In genomic region chr5:52993367-52993766, GRCh38 we compare ENCODE assay signal across 26 cellular contexts. TPM values are rescaled to one million over a fixed set of nuclear protein-coding genes. Genes with fewer than 3 reads are reported as not detected.
DNase-seq lines count a peak whose midpoint lies in the region; ATAC-seq, FAIRE-seq and TF ChIP-seq lines count a peak whose summit lies in the region.
"Had no signal": no experiment of that assay in that cellular context is flagged by ENCODE, and none has a peak within 500 bp of the region (broad histone marks: within the 10 kb centered on the region; RNA-seq: fewer than 3 reads in every experiment).

No MANE protein-coding gene starts in this region.

- no peak overlapping the region for H3K18ac ChIP-seq in mesenchymal stem cell (ENCODE audit: low read depth in 1 of 2, low read length in 2 of 2)

- no peak overlapping the region for H3K23ac ChIP-seq in mesenchymal stem cell (ENCODE audit: low read length in 2 of 2)

- H3K9ac ChIP-seq in endothelial cell of umbilical vein (replicated peaks; ENCODE audit: extremely low read depth, insufficient read depth, low read length), result no peak overlapping the region
- H3K9ac ChIP-seq in mesenchymal stem cell (ENCODE audit: low read length), result no peak overlapping the region

- no peak overlapping the region for H2BK120ac ChIP-seq in mesenchymal stem cell (ENCODE audit: low read depth, low read length)

- intact Hi-C loops in PC-9 (cut with micrococcal nuclease; ENCODE audit: unreplicated experiment), result no loop called here
- intact Hi-C loops in endothelial cell of umbilical vein (cut with micrococcal nuclease), result no loop called here

- H3F3A ChIP-seq in PC-9 (ENCODE audit: insufficient read depth, low read depth), result peaks cover 28% of the 10 kb centered on the region

- H3K4me3 Mint-ChIP-seq in HFFc6, result peak overlapping the region; percentile 65; the same call in 1 of the 2 replicates
- H3K4me3 Mint-ChIP-seq in activated T-cell treated with anti-CD3 and anti-CD28 coated beads, Interleukin-2, amount 50 U/mL, for 24 hours, result no peak overlapping the region
- H3K4me3 Mint-ChIP-seq: CD8-positive, alpha-beta T cell had no signal

- H3K27ac ChIP-seq in PC-9 (no peak overlapping the region), endothelial cell of umbilical vein (ENCODE audit: insufficient read depth, low read depth, low read length) (no peak overlapping the region), mesenchymal stem cell (ENCODE audit: low read length, poor library complexity, severe bottlenecking) (no peak overlapping the region)
- H3K27ac ChIP-seq: Peyer's patch, SK-N-MC had no signal

- no peak overlapping the region for H2BK5ac ChIP-seq in mesenchymal stem cell (ENCODE audit: low read depth, low read length, poor library complexity, severe bottlenecking)

- peaks cover 21% of the 10 kb centered on the region for H3K4me1 Mint-ChIP-seq in HFFc6 (ENCODE audit: low read depth)
- H3K4me1 Mint-ChIP-seq in activated T-cell treated with anti-CD3 and anti-CD28 coated beads, Interleukin-2, amount 50 U/mL, for 24 hours (ENCODE audit: low read depth), result peaks cover 14% of the 10 kb centered on the region

- H3K4me3 ChIP-seq in PC-9, result no peak overlapping the region; the same call in 1 of the 2 replicates
- no peak overlapping the region for H3K4me3 ChIP-seq in endothelial cell of umbilical vein (replicated peaks in 1 of 3; ENCODE audit: insufficient read depth in 1 of 3, low read depth in 1 of 3, low read length in 3 of 3)
- no peak overlapping the region for H3K4me3 ChIP-seq in mesenchymal stem cell (ENCODE audit: insufficient read depth in 1 of 2, low read depth in 1 of 2, low read length in 2 of 2)
- H3K4me3 ChIP-seq: GM12878, Peyer's patch, SK-N-MC had no signal

- no peaks in the 10 kb centered on the region for H3K27me3 Mint-ChIP-seq in HFFc6 (ENCODE audit: insufficient read depth)
- H3K27me3 Mint-ChIP-seq in activated T-cell treated with anti-CD3 and anti-CD28 coated beads, Interleukin-2, amount 50 U/mL, for 24 hours, result peaks cover 39% of the 10 kb centered on the region

- H3K4me1 ChIP-seq in PC-9 (replicated peaks; ENCODE audit: insufficient read depth) (peaks cover 57% of the 10 kb centered on the region), endothelial cell of umbilical vein (ENCODE audit: control insufficient read depth, extremely low read depth, insufficient read depth, low read length) (peaks cover 38% of the 10 kb centered on the region), mesenchymal stem cell (ENCODE audit: control insufficient read depth, insufficient read depth, low read depth, low read length) (peaks cover 7% of the 10 kb centered on the region)

- no peak for TF ChIP-seq POLR2A in endothelial cell of umbilical vein (IDR thresholded peaks at IDR 0.05; ENCODE audit: low read depth, low read length)

- peaks cover 44% of the 10 kb centered on the region for H3K36me3 ChIP-seq in PC-9 (ENCODE audit: low read depth)
- no peaks in the 10 kb centered on the region for H3K36me3 ChIP-seq in endothelial cell of umbilical vein (ENCODE audit: control insufficient read depth in 2 of 2, extremely low read depth in 1 of 2, insufficient read depth in 2 of 2, low read length in 2 of 2)
- peaks cover 0 to 7% of the 10 kb centered on the region in 2 experiments for H3K36me3 ChIP-seq in mesenchymal stem cell (ENCODE audit: control insufficient read depth in 1 of 2, insufficient read depth in 2 of 2, low read depth in 1 of 2, low read length in 2 of 2)
- H3K36me3 ChIP-seq: Peyer's patch had no signal

- no peak overlapping the region for H2BK15ac ChIP-seq in mesenchymal stem cell (ENCODE audit: low read depth, poor library complexity, severe bottlenecking)

- H3K4ac ChIP-seq in mesenchymal stem cell (ENCODE audit: low read depth in 1 of 2, low read length in 2 of 2), result no peak overlapping the region

- BruUV-seq in PC-9 (replicated peaks; lab: Mats Ljungman, UMichigan), result no TSS peak
- no TSS peak for BruUV-seq in endothelial cell of umbilical vein (replicated peaks; lab: Mats Ljungman, UMichigan)

- H3K9me1 ChIP-seq in endothelial cell of umbilical vein (replicated peaks; ENCODE audit: control insufficient read depth, extremely low read depth, insufficient read depth, low read length), result no peaks in the 10 kb centered on the region

- peak overlapping the region; percentile 30; the same call in 1 of the 2 replicates for H3K27ac Mint-ChIP-seq in HFFc6
- no peak overlapping the region for H3K27ac Mint-ChIP-seq in activated T-cell treated with anti-CD3 and anti-CD28 coated beads, Interleukin-2, amount 50 U/mL, for 24 hours
- H3K27ac Mint-ChIP-seq: CD8-positive, alpha-beta T cell had no signal

- 96% methylated on average over 2 of the region's 2 CpGs for WGBS in mesenchymal stem cell

- H3K9me3 ChIP-seq in PC-9 (ENCODE audit: insufficient read depth, low read depth), result no peaks in the 10 kb centered on the region
- H3K9me3 ChIP-seq in endothelial cell of umbilical vein (replicated peaks; ENCODE audit: control insufficient read depth, insufficient read depth, low read length), result no peaks in the 10 kb centered on the region
- no peaks in the 10 kb centered on the region for H3K9me3 ChIP-seq in mesenchymal stem cell (ENCODE audit: control insufficient read depth, low read length)
- H3K9me3 ChIP-seq: Caco-2, Peyer's patch had no signal

- H2AFZ ChIP-seq in PC-9 (no peak overlapping the region), endothelial cell of umbilical vein (ENCODE audit: low read depth, low read length) (no peak overlapping the region), mesenchymal stem cell (ENCODE audit: low read depth, low read length) (no peak overlapping the region)

- H3K79me2 ChIP-seq in PC-9 (ENCODE audit: low read depth) (peaks cover 91% of the 10 kb centered on the region), endothelial cell of umbilical vein (ENCODE audit: control insufficient read depth, insufficient read depth, low read length) (peaks cover 91% of the 10 kb centered on the region)

- H4K91ac ChIP-seq in mesenchymal stem cell (ENCODE audit: low read length), result no peak overlapping the region

- DNase-seq in HFFc6, result no peak
- no peak for DNase-seq in PC-9
- no peak for DNase-seq in endothelial cell of umbilical vein (ENCODE audit: low read depth, low spot score)
- no peak for DNase-seq in mesenchymal stem cell
- no peak for DNase-seq in activated T-cell treated with anti-CD3 and anti-CD28 coated beads, Interleukin-2, amount 50 U/mL, for 24 hours
- no peak for DNase-seq in NCI-H510A treated with DMSO at 0.1 percent for 48 hours (lab: John Stamatoyannopoulos, UW)
- DNase-seq: C1 segment of cervical spinal cord; Caco-2; CD8-positive, alpha-beta T cell; DMS 273 treated with DMSO at 0.1 percent for 48 hours; DMS79; EL; GDM1; HCEC 1CT; KG1; MM.1S; NCI-H2029; NCI-H446; NCI-H526 treated with DMSO at 0.1 percent for 48 hours; Peyer's patch; SIG-M5 had no signal

- peak overlapping the region; percentile 41 for H2AK5ac ChIP-seq in mesenchymal stem cell (ENCODE audit: low read length, severe bottlenecking)

- H3K14ac ChIP-seq in mesenchymal stem cell (ENCODE audit: low read length in 2 of 2), result no peak overlapping the region

- H2BK12ac ChIP-seq in mesenchymal stem cell (ENCODE audit: low read length in 2 of 2), result no peak overlapping the region

- H3K27me3 ChIP-seq in PC-9 (ENCODE audit: insufficient read depth, low read depth) (no peaks in the 10 kb centered on the region), endothelial cell of umbilical vein (ENCODE audit: control insufficient read depth in 2 of 2, insufficient read depth in 2 of 2, low read length in 2 of 2) (no peaks in the 10 kb centered on the region), mesenchymal stem cell (ENCODE audit: control insufficient read depth in 1 of 2, insufficient read depth in 1 of 2, low read length in 2 of 2) (no peaks in the 10 kb centered on the region)
- H3K27me3 ChIP-seq: Peyer's patch had no signal

- no peaks in the 10 kb centered on the region for H3K9me2 ChIP-seq in PC-9 (ENCODE audit: insufficient read depth)

- no peak for TF ChIP-seq CTCF in HFFc6 (IDR thresholded peaks at IDR 0.05)
- TF ChIP-seq CTCF in PC-9 (conservative IDR thresholded peaks at IDR 0.05), result no peak
- no peak for TF ChIP-seq CTCF in endothelial cell of umbilical vein (IDR thresholded peaks at IDR 0.05; ENCODE audit: extremely low read depth in 1 of 2, insufficient read depth in 1 of 2, low read depth in 1 of 2, low read length in 2 of 2)

- ATAC-seq in HG03135 (IDR thresholded peaks at IDR 0.05; ENCODE audit: unreplicated experiment), result no peak
- ATAC-seq: CD8-positive, alpha-beta T cell; GM12878 had no signal

- CTCF ChIA-PET in PC-9 (lab: Charles Lee), result interaction anchor here (0.6 kb wide), 1 partner anchor 46 kb away, joined by 4 read pairs; no protein-coding TSS in a partner anchor
- CTCF ChIA-PET in endothelial cell of umbilical vein (lab: Charles Lee), result no interaction called here

- no peaks in the 10 kb centered on the region for H3K9me3 Mint-ChIP-seq in HFFc6
- H3K9me3 Mint-ChIP-seq in activated T-cell treated with anti-CD3 and anti-CD28 coated beads, Interleukin-2, amount 50 U/mL, for 24 hours, result no peaks in the 10 kb centered on the region
- H3K9me3 Mint-ChIP-seq: CD8-positive, alpha-beta T cell had no signal

- dilution Hi-C loops in endothelial cell of umbilical vein (cut with MboI; ENCODE audit: extremely low pct_ligation_motif_present, low sequenced_read_pairs), result no loop called here

- POLR2A ChIA-PET in PC-9 (lab: Charles Lee; ENCODE audit: unreplicated experiment), result no interaction called here
- POLR2A ChIA-PET in endothelial cell of umbilical vein (lab: Charles Lee), result no interaction called here

- no peak for FAIRE-seq in endothelial cell of umbilical vein (lab: Jason Lieb, UNC)
- FAIRE-seq: GM12878, H1, HTR-8/SVneo had no signal

- peaks cover 19% of the 10 kb centered on the region for H3K79me1 ChIP-seq in mesenchymal stem cell (replicated peaks; ENCODE audit: low read length, poor library complexity, severe bottlenecking)

- H4K20me1 ChIP-seq in PC-9 (ENCODE audit: insufficient read depth) (no peaks in the 10 kb centered on the region), endothelial cell of umbilical vein (replicated peaks; ENCODE audit: control insufficient read depth, extremely low read depth, insufficient read depth, low read length) (peaks cover 2% of the 10 kb centered on the region)

- H4K8ac ChIP-seq in mesenchymal stem cell (ENCODE audit: low read length), result no peak overlapping the region

- H3K4me2 ChIP-seq in PC-9, result peak overlapping the region; percentile 86; the same call in 1 of the 2 replicates
- peak overlapping the region; percentile 18 for H3K4me2 ChIP-seq in endothelial cell of umbilical vein (ENCODE audit: insufficient read depth, low read length)
- no peak overlapping the region for H3K4me2 ChIP-seq in mesenchymal stem cell (ENCODE audit: low read length, poor library complexity, severe bottlenecking)

- H3K36me3 Mint-ChIP-seq in HFFc6 (ENCODE audit: low read depth), result peaks cover 28% of the 10 kb centered on the region
- H3K36me3 Mint-ChIP-seq in activated T-cell treated with anti-CD3 and anti-CD28 coated beads, Interleukin-2, amount 50 U/mL, for 24 hours (ENCODE audit: low read depth), result no peaks in the 10 kb centered on the region
- H3K36me3 Mint-ChIP-seq: CD8-positive, alpha-beta T cell had no signal

RNA-seq across cellular contexts. Expression of gene ITGA2, which starts 4.2 kb away (rescaled TPM):
- 10 to 100 TPM; 42.9 to 76.6 (median 50.5) TPM for total RNA-seq in HFFc6 (2021; fragmentation: NEBNext Ultra II Directional; extraction: Animal tissue kit (Norgen Biotek cat#: 25700))
- total RNA-seq in PC-9 (2021) (24.7 and 35.8 TPM in 2 replicates), endothelial cell of umbilical vein (53.2 and 62.3 TPM in 2 replicates)
- polyA plus RNA-seq in endothelial cell of umbilical vein, result 8.9 and 11.2 TPM in 2 replicates
- polyA plus RNA-seq in endothelial cell of umbilical vein (2011; cell fraction: cytosol; rRNA removed), result 12.5 and 13.0 TPM in 2 replicates
- polyA plus RNA-seq in endothelial cell of umbilical vein (2011; cell fraction: nucleus; rRNA removed), result 19.5 and 23.9 TPM in 2 replicates
- polyA plus RNA-seq in endothelial cell of umbilical vein (2012), result 36.8 and 58.4 TPM in 2 replicates
- polyA minus RNA-seq in endothelial cell of umbilical vein, result 48.2 and 48.9 TPM in 2 replicates
- 8.8 TPM for polyA minus RNA-seq in endothelial cell of umbilical vein (2011; cell fraction: cytosol; rRNA and poly(A)+ RNA removed)
- polyA minus RNA-seq in endothelial cell of umbilical vein (2011; cell fraction: nucleus; rRNA and poly(A)+ RNA removed), result 32.6 and 52.9 TPM in 2 replicates
- 24.1 TPM for polyA plus RNA-seq in mesenchymal stem cell (2013, experiment 1 of 2)
- polyA plus RNA-seq in mesenchymal stem cell (2013, experiment 2 of 2), result 23.8 TPM
- total RNA-seq: CD8-positive, alpha-beta T cell had no signal
